8 cellular contexts compared by ENCODE assay signal in the genomic region with DNA sequence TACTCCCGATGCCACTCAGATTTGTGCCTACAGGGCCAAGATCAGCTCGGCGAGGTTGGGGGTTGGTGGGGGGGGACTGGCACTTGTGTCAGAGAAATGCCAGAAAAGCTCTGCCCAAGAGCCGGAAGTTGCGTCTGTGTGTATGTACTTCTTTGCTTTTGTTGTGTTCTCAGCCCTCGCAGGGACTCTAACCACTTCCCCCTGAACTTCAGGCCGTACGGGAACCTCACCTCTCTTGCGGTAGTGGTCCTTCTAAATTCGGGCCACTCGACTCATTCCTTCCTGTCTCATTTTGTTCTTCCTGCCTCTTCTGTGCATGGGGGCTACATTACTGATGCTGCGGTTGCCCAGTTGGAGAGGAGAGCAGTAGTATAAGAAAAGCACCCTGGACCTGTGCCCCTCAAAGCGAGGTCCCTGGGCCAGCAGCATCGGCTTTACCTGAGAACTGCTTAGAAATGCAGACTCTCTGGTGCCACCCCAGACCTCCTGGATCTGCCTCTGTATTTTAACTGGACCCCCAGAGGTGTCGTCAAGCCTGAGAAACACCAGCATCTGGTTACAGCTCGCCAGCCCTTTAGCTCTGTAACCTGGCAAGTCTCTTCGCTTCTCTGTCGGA.
DNase-seq lines count a peak whose midpoint lies in the region; ATAC-seq and TF ChIP-seq lines count a peak whose summit lies in the region.

No MANE protein-coding gene starts in this region.

- H3K27me3 Mint-ChIP-seq in CD4-positive, CD25-positive, alpha-beta regulatory T cell = no peaks in the 10 kb centered on the region
- no peaks in the 10 kb centered on the region for H3K27me3 Mint-ChIP-seq in stimulated activated naive B cell treated with anti-CD40 and anti-IgM and Interleukin-4, amounts not matched to agents 10 μg/mL and 1 μg/mL and 100 μg/mL, for 72 hours
- no peaks in the 10 kb centered on the region for H3K27me3 Mint-ChIP-seq in progenitor cell of endocrine pancreas

- H3K4me1 Mint-ChIP-seq in CD4-positive, CD25-positive, alpha-beta regulatory T cell = peaks cover 0 to 37% (median 17%) of the 10 kb centered on the region in 4 donors
- peaks cover 13 to 15% of the 10 kb centered on the region in 2 donors for H3K4me1 Mint-ChIP-seq in stimulated activated naive B cell treated with anti-CD40 and anti-IgM and Interleukin-4, amounts not matched to agents 10 μg/mL and 1 μg/mL and 100 μg/mL, for 72 hours
- no peaks in the 10 kb centered on the region for H3K4me1 Mint-ChIP-seq in progenitor cell of endocrine pancreas (ENCODE audit: low read depth)

- H3K4me3 Mint-ChIP-seq in CD4-positive, CD25-positive, alpha-beta regulatory T cell = peak overlapping the region; percentile 22 to 70 (median 64)
- peak overlapping the region; percentile 27 to 80 for H3K4me3 Mint-ChIP-seq in stimulated activated naive B cell treated with anti-CD40 and anti-IgM and Interleukin-4, amounts not matched to agents 10 μg/mL and 1 μg/mL and 100 μg/mL, for 72 hours
- H3K4me3 Mint-ChIP-seq in progenitor cell of endocrine pancreas (ENCODE audit: low read depth) = no peak overlapping the region

- H3K36me3 ChIP-seq in CD4-positive, CD25-positive, alpha-beta regulatory T cell (ENCODE audit: control insufficient read depth, insufficient read depth, low read length) = no peaks in the 10 kb centered on the region
- H3K36me3 ChIP-seq in Peyer's patch = no peaks in the 10 kb centered on the region

- peak overlapping the region; percentile 26 for H3K4me3 ChIP-seq in CD4-positive, CD25-positive, alpha-beta regulatory T cell (ENCODE audit: low read depth, low read length)
- no peak overlapping the region for H3K4me3 ChIP-seq in Peyer's patch

- no peaks in the 10 kb centered on the region for H3K27me3 ChIP-seq in CD4-positive, CD25-positive, alpha-beta regulatory T cell (ENCODE audit: control insufficient read depth, insufficient read depth, low read length)
- no peaks in the 10 kb centered on the region for H3K27me3 ChIP-seq in Peyer's patch

- TF ChIP-seq CTCF in Peyer's patch (IDR thresholded peaks at IDR 0.05) (no peak), progenitor cell of endocrine pancreas (IDR thresholded peaks at IDR 0.05; ENCODE audit: unreplicated experiment) (no peak)

- no peak for TF ChIP-seq POLR2A in Peyer's patch (IDR thresholded peaks at IDR 0.05)

- ATAC-seq in CD4-positive, CD25-positive, alpha-beta regulatory T cell (ENCODE audit: low read depth in 2 of 2) = peak; percentile 90 to 93
- ATAC-seq in GM21526 (IDR thresholded peaks at IDR 0.05; ENCODE audit: low FRiP score, unreplicated experiment) (peak; percentile 63), HG02970 (IDR thresholded peaks at IDR 0.05; ENCODE audit: low FRiP score, unreplicated experiment) (no peak)
- peak; percentile 56 to 83 for ATAC-seq in activated naive CD4-positive, alpha-beta T cell treated with anti-CD3 and anti-CD28 coated beads, Interleukin-2, amount 50 U/mL, for 72 hours
- peak; percentile 92 to 93 for ATAC-seq in stimulated activated naive B cell treated with anti-CD40 and anti-IgM and Interleukin-4, amounts not matched to agents 10 μg/mL and 1 μg/mL and 100 μg/mL, for 72 hours (replicated peaks)

- H3K36me3 Mint-ChIP-seq in CD4-positive, CD25-positive, alpha-beta regulatory T cell = no peaks in the 10 kb centered on the region
- peaks cover 0 to 4% of the 10 kb centered on the region in 2 donors for H3K36me3 Mint-ChIP-seq in activated naive CD4-positive, alpha-beta T cell treated with anti-CD3 and anti-CD28 coated beads, Interleukin-2, amount 50 U/mL, for 72 hours
- peaks cover 0 to 2% of the 10 kb centered on the region in 2 donors for H3K36me3 Mint-ChIP-seq in stimulated activated naive B cell treated with anti-CD40 and anti-IgM and Interleukin-4, amounts not matched to agents 10 μg/mL and 1 μg/mL and 100 μg/mL, for 72 hours
- peaks cover under 1% of the 10 kb centered on the region for H3K36me3 Mint-ChIP-seq in progenitor cell of endocrine pancreas (ENCODE audit: insufficient read depth)

- H3K9me3 Mint-ChIP-seq in CD4-positive, CD25-positive, alpha-beta regulatory T cell = peaks cover 0 to under 1% (median 0%) of the 10 kb centered on the region in 7 donors
- H3K9me3 Mint-ChIP-seq in activated naive CD4-positive, alpha-beta T cell treated with anti-CD3 and anti-CD28 coated beads, Interleukin-2, amount 50 U/mL, for 72 hours = peaks cover 0 to 4% of the 10 kb centered on the region in 2 donors
- H3K9me3 Mint-ChIP-seq in stimulated activated naive B cell treated with anti-CD40 and anti-IgM and Interleukin-4, amounts not matched to agents 10 μg/mL and 1 μg/mL and 100 μg/mL, for 72 hours = no peaks in the 10 kb centered on the region
- H3K9me3 Mint-ChIP-seq in progenitor cell of endocrine pancreas (ENCODE audit: low read depth) = peaks cover 26% of the 10 kb centered on the region

- H3K9me3 ChIP-seq in CD4-positive, CD25-positive, alpha-beta regulatory T cell (ENCODE audit: control insufficient read depth in 2 of 2, low read length in 2 of 2) = no peaks in the 10 kb centered on the region
- no peaks in the 10 kb centered on the region for H3K9me3 ChIP-seq in Peyer's patch

- DNase-seq in CD4-positive, CD25-positive, alpha-beta regulatory T cell = peak; percentile 4 to 84 (median 65)
- DNase-seq in Peyer's patch (peak in 2 of 3 donors; percentile 74 to 84), progenitor cell of endocrine pancreas (ENCODE audit: low spot score, unreplicated experiment) (no peak), putamen (ENCODE audit: low spot score) (no peak)
- no peak for DNase-seq in activated naive CD4-positive, alpha-beta T cell treated with anti-CD3 and anti-CD28 coated beads, Interleukin-2, amount 50 U/mL, for 72 hours (ENCODE audit: low spot score in 2 of 2)
- DNase-seq in stimulated activated naive B cell treated with anti-CD40 and anti-IgM and Interleukin-4, amounts not matched to agents 10 μg/mL and 1 μg/mL and 100 μg/mL, for 72 hours = peak; percentile 28

- H3K27ac ChIP-seq in CD4-positive, CD25-positive, alpha-beta regulatory T cell (ENCODE audit: insufficient read depth, low read length, poor library complexity, severe bottlenecking) = peak overlapping the region; percentile 58
- peak overlapping the region in 3 of 4 donors; percentile 52 to 69 (median 67) for H3K27ac ChIP-seq in Peyer's patch

- H3K27ac Mint-ChIP-seq in CD4-positive, CD25-positive, alpha-beta regulatory T cell = peak overlapping the region; percentile 85 to 96 (median 94)
- peak overlapping the region; percentile 87 to 88 for H3K27ac Mint-ChIP-seq in activated naive CD4-positive, alpha-beta T cell treated with anti-CD3 and anti-CD28 coated beads, Interleukin-2, amount 50 U/mL, for 72 hours
- peak overlapping the region; percentile 70 for H3K27ac Mint-ChIP-seq in stimulated activated naive B cell treated with anti-CD40 and anti-IgM and Interleukin-4, amounts not matched to agents 10 μg/mL and 1 μg/mL and 100 μg/mL, for 72 hours
- no peak overlapping the region for H3K27ac Mint-ChIP-seq in progenitor cell of endocrine pancreas

- H3K4me1 ChIP-seq in CD4-positive, CD25-positive, alpha-beta regulatory T cell (ENCODE audit: control insufficient read depth, insufficient read depth, low read length, poor library complexity, severe bottlenecking) = peaks cover 20% of the 10 kb centered on the region
- no peaks in the 10 kb centered on the region for H3K4me1 ChIP-seq in Peyer's patch

Comparison
In these comparisons a context has a peak if more than half of its experiments do, and no peak if none do; other contexts are left out.
1. DNase-seq: peak in CD4-positive, CD25-positive, alpha-beta regulatory T cell (3 of 3), Peyer's patch (2 of 3) and stimulated activated naive B cell treated with anti-CD40 and anti-IgM and Interleukin-4, amounts not matched to agents 10 μg/mL and 1 μg/mL and 100 μg/mL, for 72 hours (single experiment); none in activated naive CD4-positive, alpha-beta T cell treated with anti-CD3 and anti-CD28 coated beads, Interleukin-2, amount 50 U/mL, for 72 hours (0 of 2), progenitor cell of endocrine pancreas (single experiment) and putamen (single experiment).